ENCODE assay signal across 17 cellular contexts in the genomic region with DNA sequence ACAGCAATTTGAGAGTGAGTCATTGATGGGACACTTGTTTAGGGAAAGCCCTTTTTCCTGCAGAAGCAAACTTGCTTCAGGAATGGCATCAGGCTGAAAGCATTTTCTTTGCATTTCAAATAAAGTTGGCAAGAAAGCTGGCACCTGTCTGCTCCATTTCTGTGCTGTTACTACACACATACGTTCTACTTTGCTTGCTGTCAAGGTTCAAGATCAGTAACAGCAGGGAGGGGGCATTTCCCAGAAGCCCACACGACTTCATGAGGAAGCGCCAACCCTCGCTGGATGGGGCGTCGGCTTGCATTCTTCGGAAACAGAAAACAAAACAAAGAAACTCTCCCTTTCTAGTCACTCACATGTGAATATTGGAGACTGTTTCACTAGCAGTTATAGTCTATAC. TPM values are rescaled to one million over a fixed set of nuclear protein-coding genes. Genes with fewer than 3 reads are reported as not detected.
DNase-seq lines count a peak whose midpoint lies in the region; ATAC-seq and TF ChIP-seq lines count a peak whose summit lies in the region.
"Had no signal": no experiment of that assay in that cellular context is flagged by ENCODE, and none has a peak within 500 bp of the region (broad histone marks: within the 10 kb centered on the region; RNA-seq: fewer than 3 reads in every experiment).

No MANE protein-coding gene starts in this region.

- intact Hi-C loops in activated CD4-positive, alpha-beta T cell treated with anti-CD3 and anti-CD28 coated beads for 36 hours (cut with DNase I, micrococcal nuclease): loop anchor here in 1 of 2 experiments (5.0 kb wide), 1 partner anchor 91 kb away; no protein-coding TSS in a partner anchor
- intact Hi-C loops in spleen (cut with DNase I; ENCODE audit: low total_unique reads) (no loop called here), natural killer cell (cut with micrococcal nuclease) (no loop called here)

- CTCF ChIA-PET in activated CD4-positive, alpha-beta T cell treated with anti-CD3 and anti-CD28 coated beads for 36 hours (lab: Charles Lee): no interaction called here

- WGBS in spleen, 5 donors: 39 to 59% (median 49%) methylated on average over 7 of the region's 7 CpGs

- peaks cover 10 to 34% (median 19%) of the 10 kb centered on the region in 6 donors for H3K4me1 ChIP-seq in spleen

- H3K9me3 Mint-ChIP-seq in activated CD4-positive, alpha-beta T cell treated with anti-CD3 and anti-CD28 coated beads for 36 hours (ENCODE audit: low read depth): no peaks in the 10 kb centered on the region
- H3K9me3 Mint-ChIP-seq in natural killer cell: no peaks in the 10 kb centered on the region
- H3K9me3 Mint-ChIP-seq: activated naive CD8-positive, alpha-beta T cell treated with anti-CD3 and anti-CD28 coated beads, Interleukin-2, amount 50 U/mL, for 24 hours; CD4-positive, CD25-positive, alpha-beta regulatory T cell had no signal

- POLR2A ChIA-PET in activated CD4-positive, alpha-beta T cell treated with anti-CD3 and anti-CD28 coated beads for 36 hours (lab: Charles Lee): interaction anchor here (0.6 kb wide), 1 partner anchor 1752 kb away, joined by 3 read pairs; no protein-coding TSS in a partner anchor

- no peak for ATAC-seq in activated CD4-positive, alpha-beta T cell treated with anti-CD3 and anti-CD28 coated beads for 36 hours
- ATAC-seq in GM18868 (IDR thresholded peaks at IDR 0.05; ENCODE audit: unreplicated experiment): no peak
- ATAC-seq in natural killer cell: no peak
- ATAC-seq: activated naive CD8-positive, alpha-beta T cell treated with anti-CD3 and anti-CD28 coated beads, Interleukin-2, amount 50 U/mL, for 24 hours; esophagus mucosa; SK-N-SH treated with all-trans-retinoic acid at 6 μM for 48 hours had no signal

- peak; percentile 49 for DNase-seq in activated CD4-positive, alpha-beta T cell treated with anti-CD3 and anti-CD28 coated beads for 36 hours
- DNase-seq in activated CD4-positive, alpha-beta T cell treated with anti-CD3 and anti-CD28 coated beads, Interleukin-2, amount 50 U/mL, for 48 hours: no peak
- DNase-seq in astrocyte of the hippocampus (ENCODE audit: low read depth, low spot score) (peak; percentile 38), kidney tubule cell (ENCODE audit: low spot score) (peak; percentile 53), spleen (no peak), natural killer cell (no peak), NCI-H1105 treated with DMSO at 0.1 percent for 48 hours (lab: John Stamatoyannopoulos, UW) (no peak)
- DNase-seq: activated naive CD8-positive, alpha-beta T cell treated with anti-CD3 and anti-CD28 coated beads, Interleukin-2, amount 50 U/mL, for 24 hours; CD4-positive, CD25-positive, alpha-beta regulatory T cell; NCI-H146; NCI-H510A treated with DMSO at 0.1 percent for 48 hours; trophoblast cell had no signal

- no peak overlapping the region for H3K4me3 ChIP-seq in spleen

- peaks cover 0 to 10% (median 0%) of the 10 kb centered on the region in 7 donors for H3K27me3 ChIP-seq in spleen (replicated peaks in 1 of 7)

- no peak overlapping the region for H3K4me3 Mint-ChIP-seq in activated CD4-positive, alpha-beta T cell treated with anti-CD3 and anti-CD28 coated beads for 36 hours
- no peak overlapping the region for H3K4me3 Mint-ChIP-seq in natural killer cell
- H3K4me3 Mint-ChIP-seq: activated naive CD8-positive, alpha-beta T cell treated with anti-CD3 and anti-CD28 coated beads, Interleukin-2, amount 50 U/mL, for 24 hours; CD4-positive, CD25-positive, alpha-beta regulatory T cell had no signal

- no peaks in the 10 kb centered on the region for H3K36me3 Mint-ChIP-seq in activated CD4-positive, alpha-beta T cell treated with anti-CD3 and anti-CD28 coated beads for 36 hours (ENCODE audit: low read depth)
- H3K36me3 Mint-ChIP-seq in natural killer cell: no peaks in the 10 kb centered on the region
- H3K36me3 Mint-ChIP-seq: CD4-positive, CD25-positive, alpha-beta regulatory T cell had no signal

- H3K4me1 Mint-ChIP-seq in activated CD4-positive, alpha-beta T cell treated with anti-CD3 and anti-CD28 coated beads for 36 hours: peaks cover 48% of the 10 kb centered on the region
- peaks cover 14 to 20% of the 10 kb centered on the region in 2 donors for H3K4me1 Mint-ChIP-seq in natural killer cell

- TF ChIP-seq CTCF in spleen (IDR thresholded peaks at IDR 0.05 in 8 of 11, conservative IDR thresholded peaks at IDR 0.05 in 3 of 11) (no peak), natural killer cell (IDR thresholded peaks at IDR 0.05) (no peak)

- H3K9me3 ChIP-seq in spleen: no peaks in the 10 kb centered on the region

- no peak for TF ChIP-seq POLR2A in spleen (IDR thresholded peaks at IDR 0.05)

- peak overlapping the region; percentile 45 for H3K27ac Mint-ChIP-seq in activated CD4-positive, alpha-beta T cell treated with anti-CD3 and anti-CD28 coated beads for 36 hours
- no peak overlapping the region for H3K27ac Mint-ChIP-seq in natural killer cell
- H3K27ac Mint-ChIP-seq: activated naive CD8-positive, alpha-beta T cell treated with anti-CD3 and anti-CD28 coated beads, Interleukin-2, amount 50 U/mL, for 24 hours; CD4-positive, CD25-positive, alpha-beta regulatory T cell had no signal

- H3K27ac ChIP-seq in spleen: peak overlapping the region in 6 of 8 donors; percentile 3 to 60 (median 18)
- H3K27ac ChIP-seq: 22Rv1, HL-60 had no signal

- peaks cover 10% of the 10 kb centered on the region for H3K27me3 Mint-ChIP-seq in activated CD4-positive, alpha-beta T cell treated with anti-CD3 and anti-CD28 coated beads for 36 hours
- peaks cover 27 to 44% of the 10 kb centered on the region in 2 donors for H3K27me3 Mint-ChIP-seq in natural killer cell (ENCODE audit: low read depth in 2 of 2)

- H3K36me3 ChIP-seq in spleen: no peaks in the 10 kb centered on the region

RNA-seq across cellular contexts. Expression of a gene that starts 46.4 kb away (rescaled TPM):
- 1 to 10 TPM; 4.1 to 5.0 TPM for total RNA-seq in activated CD4-positive, alpha-beta T cell treated with anti-CD3 and anti-CD28 coated beads for 36 hours
- total RNA-seq in spleen (10 to 100 TPM; 38.0 to 64.7 (median 47.7) TPM), natural killer cell (10 to 100 TPM in 1 of 3 donors, under 1 TPM in 2; 0.07 to 17.6 (median 0.75) TPM)
- polyA plus RNA-seq in spleen: 1 to 10 TPM; 3.2 to 6.1 (median 3.8) TPM
- polyA plus RNA-seq: CD4-positive, CD25-positive, alpha-beta regulatory T cell had no signal

Comparison
In these comparisons a context has a peak if more than half of its experiments do, and no peak if none do; other contexts are left out.
1. DNase-seq: peak in activated CD4-positive, alpha-beta T cell treated with anti-CD3 and anti-CD28 coated beads for 36 hours (single experiment), astrocyte of the hippocampus (single experiment) and kidney tubule cell (single experiment); none in activated CD4-positive, alpha-beta T cell treated with anti-CD3 and anti-CD28 coated beads, Interleukin-2, amount 50 U/mL, for 48 hours (0 of 2), spleen (single experiment), natural killer cell (single experiment) and NCI-H1105 treated with DMSO at 0.1 percent for 48 hours (single experiment).